ENCODE assay signal across 8 cellular contexts in genomic region chr1:213987876-213988638, GRCh38. TPM values are rescaled to one million over a fixed set of nuclear protein-coding genes. Genes with fewer than 3 reads are reported as not detected.
A peak's percentile ranks its signal among the peaks of the same experiment; 100 is the strongest.
DNase-seq lines count a peak whose midpoint lies in the region; ATAC-seq and TF ChIP-seq lines count a peak whose summit lies in the region.

Gene PROX1 (plus strand): TSS chr1:213987973. CDS start chr1:213996536, 8,563 bp downstream.

- WGBS in tibial nerve, 2 donors = 1% methylated on average over 34 of the region's 34 CpGs

- H3K4me1 ChIP-seq in naive thymus-derived CD4-positive, alpha-beta T cell (ENCODE audit: control insufficient read depth in 2 of 2, insufficient read depth in 2 of 2, low read length in 2 of 2) = peaks cover 0 to 45% of the 10 kb centered on the region in 2 donors
- peaks cover 0 to 44% (median 17%) of the 10 kb centered on the region in 4 donors for H3K4me1 ChIP-seq in tibial nerve

- TF ChIP-seq CTCF in CD4-positive, alpha-beta T cell (IDR thresholded peaks at IDR 0.05) = no peak
- TF ChIP-seq CTCF in foreskin fibroblast (IDR thresholded peaks at IDR 0.05; ENCODE audit: low read depth, low read length) (no peak), tibial nerve (IDR thresholded peaks at IDR 0.05) (peak in 3 of 5 experiments; percentile 22 to 33 (median 25))

- peak in 6 of 10 experiments; percentile 21 to 61 (median 31) for DNase-seq in CD4-positive, alpha-beta T cell
- DNase-seq in NCI-H774 (lab: John Stamatoyannopoulos, UW) = peak; percentile 83
- DNase-seq in activated naive CD4-positive, alpha-beta T cell treated with anti-CD3 and anti-CD28 coated beads, Interleukin-2, amount 10 ng/mL, durations not matched to agents 7 days and 5 days = peak; percentile 75
- peak; percentile 84 to 94 for DNase-seq in foreskin fibroblast
- DNase-seq in naive thymus-derived CD4-positive, alpha-beta T cell = peak in 8 of 9 donors; percentile 45 to 74 (median 67)
- peak; percentile 36 to 72 for DNase-seq in tibial nerve (ENCODE audit: low spot score in 2 of 2)

- no peaks in the 10 kb centered on the region for H3K9me3 ChIP-seq in CD4-positive, alpha-beta T cell (ENCODE audit: control insufficient read depth, low read length)
- H3K9me3 ChIP-seq in naive thymus-derived CD4-positive, alpha-beta T cell (ENCODE audit: control insufficient read depth in 2 of 3, low read length in 3 of 3) = no peaks in the 10 kb centered on the region
- H3K9me3 ChIP-seq in tibial nerve = no peaks in the 10 kb centered on the region

- no peaks in the 10 kb centered on the region for H3K9me3 Mint-ChIP-seq in CD4-positive, alpha-beta T cell
- H3K9me3 Mint-ChIP-seq in activated naive CD4-positive, alpha-beta T cell treated with anti-CD3 and anti-CD28 coated beads, Interleukin-2, amount 10 ng/mL, durations not matched to agents 7 days and 5 days = no peaks in the 10 kb centered on the region
- peaks cover 0 to 28% (median 7%) of the 10 kb centered on the region in 11 donors for H3K9me3 Mint-ChIP-seq in naive thymus-derived CD4-positive, alpha-beta T cell

- ATAC-seq in CD4-positive, alpha-beta T cell (ENCODE audit: poor library complexity) = peak; percentile 87
- peak; percentile 68 for ATAC-seq in GM19452 (IDR thresholded peaks at IDR 0.05; ENCODE audit: unreplicated experiment)
- ATAC-seq in HG03558 (IDR thresholded peaks at IDR 0.05; ENCODE audit: extremely low read depth, unreplicated experiment) = peak; percentile 73
- peak; percentile 81 for ATAC-seq in naive thymus-derived CD4-positive, alpha-beta T cell

- CTCF ChIA-PET in CD4-positive, alpha-beta T cell (lab: Charles Lee) = no interaction called here
- CTCF ChIA-PET in activated naive CD4-positive, alpha-beta T cell treated with anti-CD3 and anti-CD28 coated beads, Interleukin-2, amount 10 ng/mL, durations not matched to agents 7 days and 5 days (lab: Charles Lee) = interaction anchor here (0.8 to 1.5 kb wide), 2 partner anchors 14 to 344 kb away, joined by 3 read pairs; no protein-coding TSS in a partner anchor
- CTCF ChIA-PET in naive thymus-derived CD4-positive, alpha-beta T cell (lab: Charles Lee) = interaction anchor here (0.5 to 1.0 kb wide), 3 partner anchors 276 to 612 kb away, joined by 3 read pairs; no protein-coding TSS in a partner anchor

- peaks cover 97% of the 10 kb centered on the region for H3K27me3 ChIP-seq in CD4-positive, alpha-beta T cell (ENCODE audit: control insufficient read depth, insufficient read depth, low read length)
- H3K27me3 ChIP-seq in naive thymus-derived CD4-positive, alpha-beta T cell (ENCODE audit: control insufficient read depth in 2 of 2, insufficient read depth in 2 of 2, low read length in 2 of 2) = peaks cover 0 to 37% of the 10 kb centered on the region in 2 donors
- H3K27me3 ChIP-seq in tibial nerve = peaks cover 4 to 73% of the 10 kb centered on the region in 2 donors

- intact Hi-C loops in CD4-positive, alpha-beta T cell (cut with DNase I, micrococcal nuclease) = loop anchor here in 1 of 2 experiments (1.0 to 10.0 kb wide), 4 partner anchors 135 to 1383 kb away; partner anchors contain the start of gene ATF3
- intact Hi-C loops in naive thymus-derived CD4-positive, alpha-beta T cell (cut with micrococcal nuclease) = loop anchor here (1.0 to 10.0 kb wide), 8 partner anchors 135 to 439 kb away; partner anchors contain the start of gene SMYD2 (in 1 of the 2)

- no peaks in the 10 kb centered on the region for H3K36me3 ChIP-seq in naive thymus-derived CD4-positive, alpha-beta T cell (ENCODE audit: control insufficient read depth in 2 of 3, insufficient read depth in 3 of 3, low read length in 3 of 3)
- H3K36me3 ChIP-seq in tibial nerve = no peaks in the 10 kb centered on the region

- peaks cover 5% of the 10 kb centered on the region for H3K36me3 Mint-ChIP-seq in CD4-positive, alpha-beta T cell (ENCODE audit: low read depth)
- H3K36me3 Mint-ChIP-seq in activated naive CD4-positive, alpha-beta T cell treated with anti-CD3 and anti-CD28 coated beads, Interleukin-2, amount 10 ng/mL, durations not matched to agents 7 days and 5 days = peaks cover 9% of the 10 kb centered on the region
- H3K36me3 Mint-ChIP-seq in naive thymus-derived CD4-positive, alpha-beta T cell = peaks cover 0 to 5% (median 0%) of the 10 kb centered on the region in 5 donors

- peak in 1 of 2 donors; percentile 57 for TF ChIP-seq EP300 in tibial nerve (IDR thresholded peaks at IDR 0.05)

- H3K4me1 Mint-ChIP-seq in CD4-positive, alpha-beta T cell (ENCODE audit: low read depth) = peaks cover 58% of the 10 kb centered on the region
- H3K4me1 Mint-ChIP-seq in activated naive CD4-positive, alpha-beta T cell treated with anti-CD3 and anti-CD28 coated beads, Interleukin-2, amount 10 ng/mL, durations not matched to agents 7 days and 5 days = peaks cover 47% of the 10 kb centered on the region
- H3K4me1 Mint-ChIP-seq in naive thymus-derived CD4-positive, alpha-beta T cell = peaks cover 31 to 67% (median 60%) of the 10 kb centered on the region in 7 donors

- POLR2A ChIA-PET in CD4-positive, alpha-beta T cell (lab: Charles Lee) = interaction anchor here (0.6 to 0.9 kb wide), 3 partner anchors 110 to 318 kb away, joined by 3 to 4 read pairs (median 4); no protein-coding TSS in a partner anchor
- POLR2A ChIA-PET in naive thymus-derived CD4-positive, alpha-beta T cell (lab: Charles Lee) = interaction anchor here (0.9 to 2.2 kb wide), 3 partner anchors 32 to 139 kb away, joined by 3 to 5 read pairs (median 4); no protein-coding TSS in a partner anchor

- peaks cover 100% of the 10 kb centered on the region for H3K27me3 Mint-ChIP-seq in CD4-positive, alpha-beta T cell
- H3K27me3 Mint-ChIP-seq in activated naive CD4-positive, alpha-beta T cell treated with anti-CD3 and anti-CD28 coated beads, Interleukin-2, amount 10 ng/mL, durations not matched to agents 7 days and 5 days = peaks cover 82% of the 10 kb centered on the region
- peaks cover 90 to 99% (median 96%) of the 10 kb centered on the region in 5 donors for H3K27me3 Mint-ChIP-seq in naive thymus-derived CD4-positive, alpha-beta T cell

- H3K4me3 Mint-ChIP-seq in CD4-positive, alpha-beta T cell = peak within 1 kb of the TSS; percentile 92
- H3K4me3 Mint-ChIP-seq in activated naive CD4-positive, alpha-beta T cell treated with anti-CD3 and anti-CD28 coated beads, Interleukin-2, amount 10 ng/mL, durations not matched to agents 7 days and 5 days = peak within 1 kb of the TSS; percentile 82
- peak within 1 kb of the TSS; percentile 85 to 97 (median 91) for H3K4me3 Mint-ChIP-seq in naive thymus-derived CD4-positive, alpha-beta T cell

- H3K27ac Mint-ChIP-seq in CD4-positive, alpha-beta T cell = peak within 1 kb of the TSS; percentile 85
- peak within 1 kb of the TSS; percentile 67 for H3K27ac Mint-ChIP-seq in activated naive CD4-positive, alpha-beta T cell treated with anti-CD3 and anti-CD28 coated beads, Interleukin-2, amount 10 ng/mL, durations not matched to agents 7 days and 5 days
- H3K27ac Mint-ChIP-seq in naive thymus-derived CD4-positive, alpha-beta T cell = peak within 1 kb of the TSS in 8 of 9 donors; percentile 32 to 91 (median 89)

- no peak within 1 kb of the TSS for H3K27ac ChIP-seq in CD4-positive, alpha-beta T cell (ENCODE audit: low read depth, low read length)
- no peak within 1 kb of the TSS for H3K27ac ChIP-seq in naive thymus-derived CD4-positive, alpha-beta T cell (ENCODE audit: low read depth, low read length)
- H3K27ac ChIP-seq in tibial nerve = peak within 1 kb of the TSS; percentile 53 to 83 (median 58)

- H3K4me3 ChIP-seq in foreskin fibroblast (ENCODE audit: low read depth in 1 of 2, low read length in 2 of 2) = peak within 1 kb of the TSS; percentile 62 to 65
- peak within 1 kb of the TSS; percentile 56 for H3K4me3 ChIP-seq in naive thymus-derived CD4-positive, alpha-beta T cell (ENCODE audit: low read length)
- peak within 1 kb of the TSS; percentile 51 to 65 (median 52) for H3K4me3 ChIP-seq in tibial nerve

- TF ChIP-seq POLR2A in tibial nerve (IDR thresholded peaks at IDR 0.05) = peak in 1 of 2 donors; percentile 65

RNA-seq across cellular contexts. Expression of gene PROX1, which starts in this region (rescaled TPM):
- under 1 TPM in 1 of 2 experiments, not detected in 1; 0.03 TPM for total RNA-seq in CD4-positive, alpha-beta T cell
- total RNA-seq in naive thymus-derived CD4-positive, alpha-beta T cell = not detected
- not detected for polyA plus RNA-seq in naive thymus-derived CD4-positive, alpha-beta T cell
- 1 to 10 TPM in 2 of 4 donors, under 1 TPM in 2; 0.84 to 1.2 (median 1.0) TPM for total RNA-seq in tibial nerve

Comparison
In these comparisons a context has a peak if more than half of its experiments do, and no peak if none do; other contexts are left out.
1. Peak in DNase-seq and ATAC-seq in CD4-positive, alpha-beta T cell; RNA of the gene not detected or under 1 TPM.
2. Peak in DNase-seq, ATAC-seq and H3K4me3 ChIP-seq in naive thymus-derived CD4-positive, alpha-beta T cell; RNA of the gene not detected or under 1 TPM.
3. DNase-seq: peak in every context shown above with its lines; median percentile 89 in foreskin fibroblast; 83 in NCI-H774; 75 in activated naive CD4-positive, alpha-beta T cell treated with anti-CD3 and anti-CD28 coated beads, Interleukin-2, amount 10 ng/mL, durations not matched to agents 7 days and 5 days; 67 in naive thymus-derived CD4-positive, alpha-beta T cell; 54 in tibial nerve; 31 in CD4-positive, alpha-beta T cell.
4. H3K27ac ChIP-seq: peak in tibial nerve (4 of 4); none in CD4-positive, alpha-beta T cell (single experiment) and naive thymus-derived CD4-positive, alpha-beta T cell (single experiment).
5. CTCF ChIP-seq: peak in tibial nerve (3 of 5); none in CD4-positive, alpha-beta T cell (single experiment) and foreskin fibroblast (single experiment).
6. Peak in every context shown above with its lines, with median percentiles within 50 percentile points of each other: ATAC-seq, H3K27ac Mint-ChIP-seq, H3K4me3 Mint-ChIP-seq and H3K4me3 ChIP-seq.